8 cellular contexts compared by ENCODE assay signal in the genomic region with DNA sequence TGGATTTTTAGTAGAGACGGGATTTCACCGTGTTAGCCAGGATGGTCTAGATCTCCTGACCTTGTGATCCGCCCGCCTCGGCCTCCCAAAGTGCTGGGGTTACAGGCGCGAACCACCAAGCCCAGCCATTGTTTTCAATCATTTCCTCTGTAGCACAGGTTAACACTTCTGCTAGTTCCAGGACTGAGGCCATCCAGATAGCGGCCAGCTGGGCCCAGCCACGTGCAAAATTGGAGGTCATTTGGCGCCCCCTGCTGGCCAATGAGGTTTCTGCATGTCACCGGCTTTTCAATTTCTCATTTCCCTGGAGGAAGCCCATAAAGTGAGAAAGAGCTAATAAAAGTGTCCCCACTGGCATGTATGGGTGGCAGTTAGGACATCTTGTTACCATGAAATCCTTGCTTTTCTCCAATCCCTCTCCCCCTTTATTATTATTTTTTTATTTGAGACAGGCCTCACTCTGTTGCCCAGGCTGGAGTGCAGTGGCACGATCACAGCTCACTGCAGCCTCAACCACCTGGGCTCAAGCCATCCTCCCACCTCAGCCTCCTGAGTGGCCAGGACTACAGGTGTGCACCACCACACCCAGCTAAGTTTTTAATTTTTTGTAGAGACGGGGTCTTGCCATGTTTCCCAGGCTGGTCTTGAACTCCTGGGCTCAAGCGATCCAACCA. TPM values are rescaled to one million over a fixed set of nuclear protein-coding genes. Genes with fewer than 3 reads are reported as not detected.
DNase-seq lines count a peak whose midpoint lies in the region; ATAC-seq and TF ChIP-seq lines count a peak whose summit lies in the region.
"Not testable (repeated sequence)": the region's sequence is repeated elsewhere in the genome, so short reads cannot be mapped to it uniquely, and the experiment has no call there.

No MANE protein-coding gene starts in this region.

- not testable (repeated sequence) for TF ChIP-seq POLR2A in NB4 (IDR thresholded peaks at IDR 0.05; ENCODE audit: extremely low read depth, insufficient read length)

- H3K9me3 Mint-ChIP-seq in CD14-positive monocyte; activated T-cell treated with anti-CD3 and anti-CD28 coated beads, Interleukin-2, amount 50 U/mL, for 4 hours; mesothelial cell of epicardium: not testable (repeated sequence)

- ATAC-seq in GM21529 (IDR thresholded peaks at IDR 0.05; ENCODE audit: unreplicated experiment), result peak; percentile 60
- peak; percentile 69 to 79 for ATAC-seq in activated T-cell treated with anti-CD3 and anti-CD28 coated beads, Interleukin-2, amount 50 U/mL, for 4 hours

- H3K4me3 ChIP-seq in NB4 (ENCODE audit: low read depth, low read length); epithelial cell of proximal tubule (ENCODE audit: low read depth, low read length): not testable (repeated sequence)

- H3K4me1 Mint-ChIP-seq in CD14-positive monocyte, result peaks cover 17% of the 10 kb centered on the region
- not testable (repeated sequence) for H3K4me1 Mint-ChIP-seq in activated T-cell treated with anti-CD3 and anti-CD28 coated beads, Interleukin-2, amount 50 U/mL, for 4 hours (ENCODE audit: low read depth); mesothelial cell of epicardium

- not testable (repeated sequence) for H3K4me3 Mint-ChIP-seq in CD14-positive monocyte; activated T-cell treated with anti-CD3 and anti-CD28 coated beads, Interleukin-2, amount 50 U/mL, for 4 hours; mesothelial cell of epicardium

- not testable (repeated sequence) for H3K27me3 Mint-ChIP-seq in CD14-positive monocyte (ENCODE audit: low read depth in 3 of 3); activated T-cell treated with anti-CD3 and anti-CD28 coated beads, Interleukin-2, amount 50 U/mL, for 4 hours (ENCODE audit: low read depth); mesothelial cell of epicardium (ENCODE audit: low read depth)

- not testable (repeated sequence) for H3K36me3 Mint-ChIP-seq in CD14-positive monocyte; activated T-cell treated with anti-CD3 and anti-CD28 coated beads, Interleukin-2, amount 50 U/mL, for 4 hours (ENCODE audit: insufficient read depth); mesothelial cell of epicardium

- not testable (repeated sequence) for H3K27ac Mint-ChIP-seq in CD14-positive monocyte, mesothelial cell of epicardium

- peak; percentile 78 for TF ChIP-seq CTCF in CD14-positive monocyte (IDR thresholded peaks at IDR 0.05)
- TF ChIP-seq CTCF in NB4 (IDR thresholded peaks at IDR 0.05; ENCODE audit: low read depth, low read length), result peak; percentile 72
- peak; percentile 81 for TF ChIP-seq CTCF in epithelial cell of proximal tubule (conservative IDR thresholded peaks at IDR 0.05; ENCODE audit: low read depth, low read length)
- peak; percentile 100 for TF ChIP-seq CTCF in mesothelial cell of epicardium (IDR thresholded peaks at IDR 0.05; ENCODE audit: unreplicated experiment)

- DNase-seq in CD14-positive monocyte (ENCODE audit: low spot score), result peak; percentile 77
- peak; percentile 88 for DNase-seq in NB4 (ENCODE audit: low read depth)
- DNase-seq in SHP77 (lab: John Stamatoyannopoulos, UW), result peak; percentile 64 to 86
- peak; percentile 79 for DNase-seq in activated T-cell treated with anti-CD3 and anti-CD28 coated beads, Interleukin-2, amount 50 U/mL, for 4 hours
- not testable (repeated sequence) for DNase-seq in epithelial cell of proximal tubule (ENCODE audit: low read depth)
- peak; percentile 65 to 95 for DNase-seq in mesothelial cell of epicardium (ENCODE audit: low spot score in 2 of 2, unreplicated experiment in 2 of 2)
- DNase-seq in stimulated activated CD8-positive, alpha-beta memory T cell treated with anti-CD3 and anti-CD28 coated beads, Interleukin-15, amount 100 ng/mL, for 1 hour (ENCODE audit: low read depth), result peak; percentile 75

- intact Hi-C loops in CD14-positive monocyte (cut with micrococcal nuclease), result loop anchor here in 1 of 2 donors (1.0 to 5.0 kb wide), 4 partner anchors 58 to 813 kb away; a partner anchor contains a TSS

RNA-seq across cellular contexts. Expression of a gene that starts 58.2 kb away (rescaled TPM):
- polyA plus RNA-seq in CD14-positive monocyte, result 1 to 10 TPM; 6.4 to 6.6 TPM
- 1 to 10 TPM in 1 of 3 donors, under 1 TPM in 2; 0.24 to 1.1 (median 0.30) TPM for total RNA-seq in activated T-cell treated with anti-CD3 and anti-CD28 coated beads, Interleukin-2, amount 50 U/mL, for 4 hours
- total RNA-seq in epithelial cell of proximal tubule (46.8 and 115 TPM in 2 replicates), mesothelial cell of epicardium (68.4 to 71.3 TPM (median 70.3 TPM) in 3 replicates)

Comparison
In these comparisons a context has a peak if more than half of its experiments do, and no peak if none do; other contexts are left out.
1. RNA of a gene that starts 58.2 kb away (total RNA-seq): 46.8 to 115 TPM in epithelial cell of proximal tubule and 68.4 to 71.3 TPM in mesothelial cell of epicardium; 0.24 to 1.1 TPM in activated T-cell treated with anti-CD3 and anti-CD28 coated beads, Interleukin-2, amount 50 U/mL, for 4 hours; every median in the first group is over 10 times any median in the second.
2. Peak in every context shown above with its lines, with median percentiles within 50 percentile points of each other: CTCF ChIP-seq.